Comparison of ENCODE assay signal across 17 cellular contexts in genomic region chr9:4508907-4509589, GRCh38. TPM values are rescaled to one million over a fixed set of nuclear protein-coding genes. Genes with fewer than 3 reads are reported as not detected.
DNase-seq lines count a peak whose midpoint lies in the region; ATAC-seq and TF ChIP-seq lines count a peak whose summit lies in the region.
"Had no signal": no experiment of that assay in that cellular context is flagged by ENCODE, and none has a peak within 500 bp of the region (broad histone marks: within the 10 kb centered on the region; RNA-seq: fewer than 3 reads in every experiment).

No MANE protein-coding gene starts in this region.

- H3K36me3 Mint-ChIP-seq in chondrocyte (ENCODE audit: low read depth) = peaks cover 1% of the 10 kb centered on the region
- H3K36me3 Mint-ChIP-seq: natural killer cell treated with Interleukin-12 subunit alpha and Interleukin-12 subunit beta and Interleukin-15 and Interleukin-18, amount 100 ng/mL, for 72 hours had no signal

- peak overlapping the region; percentile 45 for H3K27ac Mint-ChIP-seq in chondrocyte (ENCODE audit: unreplicated experiment)
- H3K27ac Mint-ChIP-seq: activated CD4-positive, alpha-beta T cell treated with anti-CD3 and anti-CD28 coated beads for 36 hours; natural killer cell treated with Interleukin-12 subunit alpha and Interleukin-12 subunit beta and Interleukin-15 and Interleukin-18, amount 100 ng/mL, for 72 hours had no signal

- ATAC-seq in left lobe of liver = peak; percentile 27
- no peak for ATAC-seq in HG03460 (IDR thresholded peaks at IDR 0.05; ENCODE audit: unreplicated experiment)
- no peak for ATAC-seq in GM21825 (IDR thresholded peaks at IDR 0.05; ENCODE audit: unreplicated experiment)
- ATAC-seq: activated CD4-positive, alpha-beta T cell treated with anti-CD3 and anti-CD28 coated beads for 36 hours; natural killer cell treated with Interleukin-12 subunit alpha and Interleukin-12 subunit beta and Interleukin-15 and Interleukin-18, amount 100 ng/mL, for 72 hours; upper lobe of right lung had no signal

- no peaks in the 10 kb centered on the region for H3K27me3 Mint-ChIP-seq in chondrocyte (ENCODE audit: low read depth)

- H3K4me3 Mint-ChIP-seq in chondrocyte (ENCODE audit: unreplicated experiment) = no peak overlapping the region
- H3K4me3 Mint-ChIP-seq: activated CD4-positive, alpha-beta T cell treated with anti-CD3 and anti-CD28 coated beads for 36 hours; natural killer cell treated with Interleukin-12 subunit alpha and Interleukin-12 subunit beta and Interleukin-15 and Interleukin-18, amount 100 ng/mL, for 72 hours had no signal

- H3K9me3 Mint-ChIP-seq in chondrocyte (ENCODE audit: low read depth) = no peaks in the 10 kb centered on the region
- H3K9me3 Mint-ChIP-seq: natural killer cell treated with Interleukin-12 subunit alpha and Interleukin-12 subunit beta and Interleukin-15 and Interleukin-18, amount 100 ng/mL, for 72 hours had no signal

- TF ChIP-seq CTCF in chondrocyte (IDR thresholded peaks at IDR 0.05) = no peak

- in situ Hi-C loops in ACHN (cut with HindIII; ENCODE audit: low pct_ligation_motif_present, low pct_unique_long_range_greater_than_20kb, low sequenced_read_pairs) = no loop called here

- DNase-seq in ACHN = peak; percentile 36
- peak; percentile 62 for DNase-seq in HCEC 1CT
- no peak for DNase-seq in chondrocyte (ENCODE audit: low spot score)
- DNase-seq in left lobe of liver (ENCODE audit: low spot score) = no peak
- no peak for DNase-seq in GOT3 (lab: John Stamatoyannopoulos, UW)
- DNase-seq in NCI-H2171 (lab: John Stamatoyannopoulos, UW) = no peak
- DNase-seq: activated CD4-positive, alpha-beta T cell treated with anti-CD3 and anti-CD28 coated beads for 36 hours; activated T-cell treated with anti-CD3 and anti-CD28 coated beads, Interleukin-2, amount 50 U/mL, for 1 hour; adrenal gland; dorsolateral prefrontal cortex; left colon; stimulated activated CD4-positive, alpha-beta T cell treated with anti-CD3 and anti-CD28 coated beads, Interleukin-12 subunit alpha, Interleukin-12 subunit beta, amount 100 ng/mL, for 4 hours; T-helper 1 cell; upper lobe of right lung had no signal

- H3K4me1 Mint-ChIP-seq in chondrocyte (ENCODE audit: low read depth) = peaks cover 22% of the 10 kb centered on the region
- H3K4me1 Mint-ChIP-seq: activated CD4-positive, alpha-beta T cell treated with anti-CD3 and anti-CD28 coated beads for 36 hours had no signal

RNA-seq across cellular contexts. Expression of gene SLC1A1, which starts 18.8 kb away (rescaled TPM):
- total RNA-seq in chondrocyte (7.1 to 11.0 TPM (median 10.2 TPM) in 3 replicates), left lobe of liver (23.1 TPM)

Comparison
In these comparisons a context has a peak if more than half of its experiments do, and no peak if none do; other contexts are left out.
1. DNase-seq: peak in ACHN (single experiment) and HCEC 1CT (single experiment); none in chondrocyte (single experiment), left lobe of liver (single experiment), GOT3 (single experiment) and NCI-H2171 (single experiment).